ENCODE assay signal across 8 cellular contexts in the genomic region with DNA sequence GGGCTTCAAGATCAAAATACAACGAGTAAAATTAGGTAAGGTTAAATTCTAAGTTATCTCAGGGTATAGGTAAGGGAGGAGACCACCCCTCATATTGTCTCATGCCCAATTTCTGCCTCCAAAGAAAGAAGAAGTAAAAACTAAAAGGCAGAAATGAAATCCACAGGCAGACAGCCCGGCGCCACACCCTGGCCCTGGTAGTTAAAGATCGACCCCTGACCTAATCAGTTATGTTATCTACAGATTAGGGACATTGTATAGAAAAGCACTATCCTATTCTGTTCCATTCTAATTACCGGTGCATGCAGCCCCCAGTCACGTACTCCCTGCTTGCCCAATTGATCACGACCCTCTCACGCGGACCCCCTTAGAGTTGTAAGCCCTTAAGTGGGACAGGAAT.
DNase-seq lines count a peak whose midpoint lies in the region; ATAC-seq, FAIRE-seq and TF ChIP-seq lines count a peak whose summit lies in the region.
"Not testable (repeated sequence)": the region's sequence is repeated elsewhere in the genome, so short reads cannot be mapped to it uniquely, and the experiment has no call there.

No MANE protein-coding gene starts in this region.

- H3K9ac ChIP-seq in BLaER1 treated with 17β-estradiol and CSF1 and Interleukin-3, amounts not matched to agents 10 nM and 100 nM; DND-41 (ENCODE audit: low read depth, low read length); HepG2 (ENCODE audit: insufficient read depth, low read depth, low read length): not testable (repeated sequence)

- peaks cover 29% of the 10 kb centered on the region for H3K4me1 Mint-ChIP-seq in activated B cell treated with CpG ODN at 0.5 μM for 24 hours
- H3K4me1 Mint-ChIP-seq in brain; type B pancreatic cell (ENCODE audit: unreplicated experiment): not testable (repeated sequence)
- peaks cover 18 to 24% of the 10 kb centered on the region in 2 donors for H3K4me1 Mint-ChIP-seq in natural killer cell treated with Interleukin-12 subunit alpha and Interleukin-12 subunit beta and Interleukin-15 and Interleukin-18, amount 100 ng/mL, for 72 hours (ENCODE audit: low read depth in 2 of 2)

- peak overlapping the region in 1 of 11 experiments; percentile 32; a peak in 1 of 22 replicates for H3K27ac ChIP-seq in BLaER1 treated with 17β-estradiol and CSF1 and Interleukin-3, amounts not matched to agents 10 nM and 100 nM
- not testable (repeated sequence) for H3K27ac ChIP-seq in DND-41 (ENCODE audit: low read length); HepG2 (ENCODE audit: extremely low read length, insufficient read depth, low read length)

- not testable (repeated sequence) for H3K36me3 Mint-ChIP-seq in activated B cell treated with CpG ODN at 0.5 μM for 24 hours (ENCODE audit: low read depth); brain; natural killer cell treated with Interleukin-12 subunit alpha and Interleukin-12 subunit beta and Interleukin-15 and Interleukin-18, amount 100 ng/mL, for 72 hours; type B pancreatic cell

- not testable (repeated sequence) for TF ChIP-seq RAD21 in HepG2 (CRISPR knock-in tag; IDR thresholded peaks at IDR 0.05)

- not testable (repeated sequence) for H3K36me3 ChIP-seq in BLaER1 treated with 17β-estradiol and CSF1 and Interleukin-3, amounts not matched to agents 10 nM and 100 nM; DND-41 (ENCODE audit: insufficient read depth, low read length); HepG2 (replicated peaks in 1 of 2; ENCODE audit: control insufficient read depth in 1 of 2, insufficient read depth in 2 of 2, low read length in 2 of 2)

- POLR2A ChIA-PET in activated B cell treated with CpG ODN at 0.5 μM for 24 hours (lab: Charles Lee); HepG2 (lab: Yijun Ruan, JAX): not testable (repeated sequence)

- peak overlapping the region in 6 of 11 experiments; percentile 71 to 91 (median 86); a peak in 9 of 22 replicates for H3K4me2 ChIP-seq in BLaER1 treated with 17β-estradiol and CSF1 and Interleukin-3, amounts not matched to agents 10 nM and 100 nM
- not testable (repeated sequence) for H3K4me2 ChIP-seq in DND-41 (ENCODE audit: insufficient read depth, low read length)
- H3K4me2 ChIP-seq in HepG2 (ENCODE audit: low read depth, low read length): peak overlapping the region; percentile 89

- peak overlapping the region; percentile 32 for H3K4me3 Mint-ChIP-seq in activated B cell treated with CpG ODN at 0.5 μM for 24 hours
- peak overlapping the region in 4 of 5 experiments; percentile 2 to 95 (median 70) for H3K4me3 Mint-ChIP-seq in brain
- H3K4me3 Mint-ChIP-seq in natural killer cell treated with Interleukin-12 subunit alpha and Interleukin-12 subunit beta and Interleukin-15 and Interleukin-18, amount 100 ng/mL, for 72 hours: peak overlapping the region; percentile 92
- peak overlapping the region; percentile 95 for H3K4me3 Mint-ChIP-seq in type B pancreatic cell

- not testable (repeated sequence) for ATAC-seq in DND-41 (ENCODE audit: insufficient read depth, low read depth); activated B cell treated with CpG ODN at 0.5 μM for 24 hours (ENCODE audit: low read depth); HepG2; natural killer cell treated with Interleukin-12 subunit alpha and Interleukin-12 subunit beta and Interleukin-15 and Interleukin-18, amount 100 ng/mL, for 72 hours

- H3K27ac Mint-ChIP-seq in activated B cell treated with CpG ODN at 0.5 μM for 24 hours: peak overlapping the region; percentile 99
- not testable (repeated sequence) for H3K27ac Mint-ChIP-seq in brain
- H3K27ac Mint-ChIP-seq in natural killer cell treated with Interleukin-12 subunit alpha and Interleukin-12 subunit beta and Interleukin-15 and Interleukin-18, amount 100 ng/mL, for 72 hours: peak overlapping the region in 1 of 2 donors; percentile 99
- peak overlapping the region; percentile 99 for H3K27ac Mint-ChIP-seq in type B pancreatic cell

- in situ Hi-C loops in HepG2 (cut with HindIII; ENCODE audit: extremely low pct_ligation_motif_present, low pct_unique_long_range_greater_than_20kb): not testable (repeated sequence)

- H2AFZ ChIP-seq in DND-41 (ENCODE audit: low read depth, low read length): peak overlapping the region; percentile 46; the same call in 1 of the 2 replicates
- not testable (repeated sequence) for H2AFZ ChIP-seq in HepG2 (ENCODE audit: low read length)

- WGBS in HepG2 (ENCODE audit: low lambda C conversion rate): 27% methylated on average over 9 of the region's 9 CpGs

- peaks cover 0 to 26% (median 10%) of the 10 kb centered on the region in 10 experiments; a peak in 12 of 20 replicates for H3K4me1 ChIP-seq in BLaER1 treated with 17β-estradiol and CSF1 and Interleukin-3, amounts not matched to agents 10 nM and 100 nM
- H3K4me1 ChIP-seq in DND-41 (ENCODE audit: insufficient read depth, low read length) (peaks cover 18% of the 10 kb centered on the region), HepG2 (ENCODE audit: insufficient read depth, low read length) (peaks cover 17% of the 10 kb centered on the region)

- intact Hi-C loops in activated B cell treated with CpG ODN at 0.5 μM for 24 hours (cut with micrococcal nuclease) (loop anchor here (10.0 kb wide), 1 partner anchor 762 kb away; a partner anchor contains a TSS), HepG2 (cut with micrococcal nuclease; ENCODE audit: unreplicated experiment) (loop anchor here (5.0 kb wide), 1 partner anchor 65 kb away; a partner anchor contains a TSS)

- H3K79me2 ChIP-seq in DND-41 (ENCODE audit: insufficient read depth, low read length); HepG2 (ENCODE audit: insufficient read depth, low read length): not testable (repeated sequence)

- DNase-seq in DND-41; activated B cell treated with CpG ODN at 0.5 μM for 24 hours; HepG2 (ENCODE audit: low spot score); natural killer cell treated with Interleukin-12 subunit alpha and Interleukin-12 subunit beta and Interleukin-15 and Interleukin-18, amount 100 ng/mL, for 72 hours (ENCODE audit: low spot score); type B pancreatic cell (ENCODE audit: extremely low spot score, unreplicated experiment): not testable (repeated sequence)
- peak; percentile 41 for DNase-seq in OCI-M1 (lab: John Stamatoyannopoulos, UW)

- not testable (repeated sequence) for TF ChIP-seq EP300 in HepG2 (IDR thresholded peaks at IDR 0.05; ENCODE audit: low read depth in 2 of 2, low read length in 2 of 2); HepG2 (CRISPR knock-in tag; IDR thresholded peaks at IDR 0.05; ENCODE audit: borderline replicate concordance)

- not testable (repeated sequence) for H3K27me3 ChIP-seq in BLaER1 treated with 17β-estradiol and CSF1 and Interleukin-3, amounts not matched to agents 10 nM and 100 nM; DND-41 (ENCODE audit: insufficient read depth, low read length, poor library complexity); HepG2 (ENCODE audit: control insufficient read depth in 1 of 2, insufficient read depth in 2 of 2, low read length in 2 of 2)

- FAIRE-seq in HepG2 (lab: Jason Lieb, UNC): not testable (repeated sequence)

- not testable (repeated sequence) for H3K4me3 ChIP-seq in BLaER1 treated with 17β-estradiol and CSF1 and Interleukin-3, amounts not matched to agents 10 nM and 100 nM; DND-41 (ENCODE audit: low read depth in 1 of 2, low read length in 2 of 2)
- peak overlapping the region in 1 of 3 experiments; percentile 15; a peak in 1 of 6 replicates for H3K4me3 ChIP-seq in HepG2 (replicated peaks in 1 of 3; ENCODE audit: insufficient read depth in 1 of 3, low read depth in 2 of 3, low read length in 3 of 3)

- TF ChIP-seq CTCF in DND-41 (IDR thresholded peaks at IDR 0.05; ENCODE audit: borderline replicate concordance, extremely low read depth, low read length, poor library complexity, severe bottlenecking); activated B cell treated with CpG ODN at 0.5 μM for 24 hours (IDR thresholded peaks at IDR 0.05); brain (conservative IDR thresholded peaks at IDR 0.05); HepG2 (CRISPR knock-in tag; IDR thresholded peaks at IDR 0.05); type B pancreatic cell (conservative IDR thresholded peaks at IDR 0.05): not testable (repeated sequence)

- H3K9me3 Mint-ChIP-seq in activated B cell treated with CpG ODN at 0.5 μM for 24 hours; brain; natural killer cell treated with Interleukin-12 subunit alpha and Interleukin-12 subunit beta and Interleukin-15 and Interleukin-18, amount 100 ng/mL, for 72 hours; type B pancreatic cell: not testable (repeated sequence)

- H3K27me3 Mint-ChIP-seq in activated B cell treated with CpG ODN at 0.5 μM for 24 hours: not testable (repeated sequence)
- H3K27me3 Mint-ChIP-seq in brain: peaks cover 15% of the 10 kb centered on the region
- peaks cover 7 to 17% of the 10 kb centered on the region in 2 donors for H3K27me3 Mint-ChIP-seq in natural killer cell treated with Interleukin-12 subunit alpha and Interleukin-12 subunit beta and Interleukin-15 and Interleukin-18, amount 100 ng/mL, for 72 hours
- H3K27me3 Mint-ChIP-seq in type B pancreatic cell: peaks cover 11% of the 10 kb centered on the region

- not testable (repeated sequence) for H3K9me3 ChIP-seq in BLaER1 treated with 17β-estradiol and CSF1 and Interleukin-3, amounts not matched to agents 10 nM and 100 nM (replicated peaks in 1 of 11); DND-41 (ENCODE audit: insufficient read depth, low read length, severe bottlenecking); HepG2 (ENCODE audit: low read length)

- TF ChIP-seq POLR2A in HepG2 (IDR thresholded peaks at IDR 0.05; ENCODE audit: insufficient read depth in 1 of 2, low read depth in 2 of 2, low read length in 2 of 2): not testable (repeated sequence)

- not testable (repeated sequence) for BruUV-seq in HepG2 (replicated peaks; lab: Mats Ljungman, UMichigan)

- H4K20me1 ChIP-seq in BLaER1 treated with 17β-estradiol and CSF1 and Interleukin-3, amounts not matched to agents 10 nM and 100 nM; DND-41 (ENCODE audit: insufficient read depth, low read length); HepG2 (ENCODE audit: insufficient read depth, low read length): not testable (repeated sequence)

- CTCF ChIA-PET in activated B cell treated with CpG ODN at 0.5 μM for 24 hours (lab: Charles Lee): interaction anchor here (1.2 to 2.6 kb wide), 2 partner anchors 17 kb away, joined by 6 to 13 read pairs; no protein-coding TSS in a partner anchor
- CTCF ChIA-PET in HepG2 (lab: Yijun Ruan, JAX; ENCODE audit: low intra/inter-chr PET ratio, low total read pairs): not testable (repeated sequence)

Comparison
In these comparisons a context has a peak if more than half of its experiments do, and no peak if none do; other contexts are left out.
1. H3K4me3 Mint-ChIP-seq: peak in every context shown above with its lines; median percentile 95 in type B pancreatic cell; 92 in natural killer cell treated with Interleukin-12 subunit alpha and Interleukin-12 subunit beta and Interleukin-15 and Interleukin-18, amount 100 ng/mL, for 72 hours; 70 in brain; 32 in activated B cell treated with CpG ODN at 0.5 μM for 24 hours.